Comparison of ENCODE assay signal across 1 cellular context in genomic region chr16:27287887-27288286, GRCh38.
TF ChIP-seq lines count a peak whose summit lies in the region.

No MANE protein-coding gene starts in this region.

TF ChIP-seq in IMR-90, 13 proteins besides CTCF, POLR2A, EP300 and RAD21:
- TF ChIP-seq USF2 (IDR thresholded peaks at IDR 0.05; ENCODE audit: low read depth, low read length) = no peak
- no peak for TF ChIP-seq MAFK (IDR thresholded peaks at IDR 0.05; ENCODE audit: low read depth, low read length)
- TF ChIP-seq RFX5 (IDR thresholded peaks at IDR 0.05; ENCODE audit: low read depth, low read length) = no peak
- TF ChIP-seq CEBPB (IDR thresholded peaks at IDR 0.05; ENCODE audit: low read depth, low read length) = no peak
- no peak for TF ChIP-seq FOS (IDR thresholded peaks at IDR 0.05; ENCODE audit: low read depth, low read length)
- TF ChIP-seq MXI1 (IDR thresholded peaks at IDR 0.05; ENCODE audit: borderline replicate concordance, low read depth, low read length) = no peak
- no peak for TF ChIP-seq CHD1 (IDR thresholded peaks at IDR 0.05; ENCODE audit: low read depth, low read length)
- no peak for TF ChIP-seq MAZ (IDR thresholded peaks at IDR 0.05; ENCODE audit: borderline replicate concordance, low read depth, low read length)
- no peak for TF ChIP-seq ELK1 (IDR thresholded peaks at IDR 0.05; ENCODE audit: borderline replicate concordance, low read depth, low read length)
- TF ChIP-seq NFE2L2 (IDR thresholded peaks at IDR 0.05; ENCODE audit: low read depth, low read length) = no peak
- no peak for TF ChIP-seq BHLHE40 (IDR thresholded peaks at IDR 0.05; ENCODE audit: low read depth, low read length)
TF ChIP-seq in IMR-90: peak in this region for 0.
